In the genomic region with DNA sequence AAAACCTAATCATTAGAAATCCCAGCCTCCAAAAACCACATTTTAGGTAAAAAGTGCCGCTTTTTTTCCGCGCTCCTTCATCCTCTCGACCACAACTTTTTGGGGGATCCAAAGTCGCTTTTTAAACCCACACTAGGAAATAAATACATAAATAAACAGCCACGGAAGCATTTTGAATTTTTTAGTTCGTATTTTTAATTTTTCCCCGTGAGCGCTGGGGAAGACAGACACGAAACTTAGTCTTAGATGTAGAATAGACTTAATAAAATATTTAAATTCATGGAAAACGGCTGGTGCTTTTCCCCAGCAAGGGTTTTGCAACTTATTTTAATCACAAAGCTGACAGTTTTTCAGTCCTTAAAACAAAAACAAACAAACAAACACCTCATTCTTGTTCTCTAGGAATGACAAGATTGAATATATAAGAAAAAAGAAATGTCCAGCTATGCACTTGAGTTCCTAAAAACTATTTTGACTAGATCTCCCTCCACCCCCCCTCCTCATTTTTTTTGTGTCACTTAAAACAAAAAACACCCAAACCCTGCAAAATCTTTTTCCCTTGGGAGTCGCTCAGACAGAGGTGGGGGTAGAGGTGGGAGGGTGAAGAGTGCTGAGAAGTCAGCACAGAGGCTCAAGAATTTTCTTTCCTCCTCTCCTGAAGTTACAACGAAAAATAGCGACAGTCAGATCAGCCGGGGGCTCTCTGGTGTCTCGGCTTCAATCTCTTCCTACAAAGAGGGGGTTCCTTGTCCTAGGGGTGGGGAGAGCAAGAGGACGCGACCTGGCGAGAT, we compare ENCODE assay signal across 8 cellular contexts. TPM values are rescaled to one million over a fixed set of nuclear protein-coding genes. Genes with fewer than 3 reads are reported as not detected.
A peak's percentile ranks its signal among the peaks of the same experiment; 100 is the strongest.
DNase-seq lines count a peak whose midpoint lies in the region; ATAC-seq and TF ChIP-seq lines count a peak whose summit lies in the region.

No MANE protein-coding gene starts in this region.

- H3K36me3 Mint-ChIP-seq in H9 (ENCODE audit: insufficient read depth in 1 of 3, low read depth in 3 of 3) (no peaks in the 10 kb centered on the region), glutamatergic neuron (ENCODE audit: unreplicated experiment) (no peaks in the 10 kb centered on the region)

- POLR2A ChIA-PET in SK-N-SH (lab: Yijun Ruan, JAX): interaction anchor here (0.7 to 1.9 kb wide), 2 partner anchors 43 to 123 kb away, joined by 3 to 7 read pairs; partner anchors contain the start of gene SUPT3H

- H3K4me1 Mint-ChIP-seq in H9 (peaks cover 30 to 31% of the 10 kb centered on the region in 2 experiments), glutamatergic neuron (ENCODE audit: low read depth, unreplicated experiment) (peaks cover 15% of the 10 kb centered on the region)

- H3K27me3 Mint-ChIP-seq in H9 (ENCODE audit: low read depth): peaks cover 90% of the 10 kb centered on the region
- H3K27me3 Mint-ChIP-seq in glutamatergic neuron (ENCODE audit: unreplicated experiment): peaks cover 19% of the 10 kb centered on the region

- DNase-seq in H9 (no peak), SK-N-SH (no peak), glutamatergic neuron (no peak), NCI-H2107 treated with DMSO at 0.1 percent for 48 hours (lab: John Stamatoyannopoulos, UW; ENCODE audit: unreplicated experiment) (no peak)

- H4K5ac ChIP-seq in H9 (ENCODE audit: insufficient read length, low read depth, low read length): no peak overlapping the region

- TF ChIP-seq CTCF in H9 (conservative IDR thresholded peaks at IDR 0.05): no peak
- no peak for TF ChIP-seq CTCF in SK-N-SH (IDR thresholded peaks at IDR 0.05)
- TF ChIP-seq CTCF in glutamatergic neuron (IDR thresholded peaks at IDR 0.05; ENCODE audit: partially characterized antibody, unreplicated experiment): no peak

- H3T11ph ChIP-seq in H9 (ENCODE audit: low read length): no peak overlapping the region

- H3F3A ChIP-seq in SK-N-SH (replicated peaks; ENCODE audit: insufficient read depth): no peaks in the 10 kb centered on the region

- no peak for TF ChIP-seq RAD21 in SK-N-SH (IDR thresholded peaks at IDR 0.05; ENCODE audit: low read length)

- no peaks in the 10 kb centered on the region; a peak in 1 of 5 replicates for H3K9me3 Mint-ChIP-seq in H9
- H3K9me3 Mint-ChIP-seq in glutamatergic neuron (ENCODE audit: unreplicated experiment): peaks cover 10% of the 10 kb centered on the region

- H4K91ac ChIP-seq in H9 (ENCODE audit: insufficient read length, low read depth, low read length): no peak overlapping the region

- H3K79me1 ChIP-seq in H9 (ENCODE audit: insufficient read depth, low read depth, low read length, poor library complexity, severe bottlenecking): no peaks in the 10 kb centered on the region

- H2BK20ac ChIP-seq in H9 (ENCODE audit: low read depth, low read length, poor library complexity, severe bottlenecking): no peak overlapping the region

- H3K4me1 ChIP-seq in H9 (ENCODE audit: insufficient read depth, low read length) (no peaks in the 10 kb centered on the region), SK-N-SH (ENCODE audit: control insufficient read depth in 1 of 2, insufficient read depth in 2 of 2, low read depth in 1 of 2, low read length in 1 of 2) (peaks cover 7 to 21% of the 10 kb centered on the region in 2 experiments; a peak in 2 of 4 replicates), skeletal muscle tissue (ENCODE audit: control insufficient read depth in 3 of 3, insufficient read depth in 3 of 3, low read length in 3 of 3) (peaks cover 25 to 34% (median 31%) of the 10 kb centered on the region in 3 donors)

- no peak overlapping the region for H2BK5ac ChIP-seq in H9 (ENCODE audit: insufficient read length, low read length)

- no CpG with 5 or more reads among the region's 19 CpGs for WGBS in H9 (ENCODE audit: extremely low coverage, insufficient read length, low lambda C conversion rate)
- 7% methylated on average over 19 of the region's 19 CpGs for WGBS in SK-N-SH (ENCODE audit: low lambda C conversion rate)

- H3K9me2 ChIP-seq in SK-N-SH: no peaks in the 10 kb centered on the region

- H4K20me1 ChIP-seq in H9 (ENCODE audit: control insufficient read depth, insufficient read depth, insufficient read length): no peaks in the 10 kb centered on the region
- H4K20me1 ChIP-seq in SK-N-SH (ENCODE audit: insufficient read depth): no peaks in the 10 kb centered on the region

- H4K8ac ChIP-seq in H9 (replicated peaks; ENCODE audit: insufficient read length, low read depth, low read length): no peak overlapping the region

- H3K27ac Mint-ChIP-seq in H9 (no peak overlapping the region), glutamatergic neuron (ENCODE audit: unreplicated experiment) (no peak overlapping the region)

- H3K23ac ChIP-seq in H9 (ENCODE audit: insufficient read length, low read depth, low read length): no peak overlapping the region

- no peak overlapping the region for H2AK5ac ChIP-seq in H9 (ENCODE audit: insufficient read length, low read length)

- H3K36me3 ChIP-seq in SK-N-SH (replicated peaks in 1 of 2; ENCODE audit: control insufficient read depth in 1 of 2, insufficient read depth in 2 of 2, low read length in 1 of 2) (no peaks in the 10 kb centered on the region), skeletal muscle tissue (ENCODE audit: control insufficient read depth in 3 of 3, insufficient read depth in 3 of 3, low read length in 3 of 3) (no peaks in the 10 kb centered on the region)

- H3K56ac ChIP-seq in H9 (ENCODE audit: insufficient read length, low read depth, low read length): no peak overlapping the region

- H2AFZ ChIP-seq in H9 (ENCODE audit: low read length): no peak overlapping the region
- H2AFZ ChIP-seq in SK-N-SH (ENCODE audit: low read depth): peak overlapping the region; percentile 79

- H3K4me3 ChIP-seq in SK-N-SH (ENCODE audit: low read depth in 2 of 2, low read length in 1 of 2) (peak overlapping the region; percentile 61 to 89), skeletal muscle tissue (ENCODE audit: low read length in 3 of 3) (peak overlapping the region; percentile 72 to 79 (median 77))

- H3K27ac ChIP-seq in H9 (ENCODE audit: insufficient read length, low read depth, low read length): no peak overlapping the region
- H3K27ac ChIP-seq in SK-N-SH (ENCODE audit: low read depth in 2 of 2, low read length in 1 of 2): peak overlapping the region in 1 of 2 experiments; percentile 67; a peak in 2 of 4 replicates
- H3K27ac ChIP-seq in skeletal muscle tissue (ENCODE audit: low read depth, low read length): peak overlapping the region; percentile 32

- H3K27me3 ChIP-seq in H9 (ENCODE audit: insufficient read depth, low read length) (peaks cover 31% of the 10 kb centered on the region; the same call in 1 of the 2 replicates), SK-N-SH (ENCODE audit: insufficient read depth) (no peaks in the 10 kb centered on the region), skeletal muscle tissue (ENCODE audit: control insufficient read depth in 3 of 3, insufficient read depth in 3 of 3, low read length in 3 of 3) (peaks cover 51% of the 10 kb centered on the region in 3 donors)

- H3K9ac ChIP-seq in H9 (ENCODE audit: extremely low read depth, insufficient read length, low read length): no peak overlapping the region
- H3K9ac ChIP-seq in SK-N-SH: peak overlapping the region; percentile 79
- peak overlapping the region; percentile 48 to 66 (median 61) for H3K9ac ChIP-seq in skeletal muscle tissue (ENCODE audit: low read depth in 1 of 3, low read length in 3 of 3)

- no peak overlapping the region for H3K4ac ChIP-seq in H9 (ENCODE audit: low read depth, low read length)

- no peak for TF ChIP-seq EP300 in SK-N-SH (IDR thresholded peaks at IDR 0.05; ENCODE audit: borderline replicate concordance in 1 of 2, low read depth in 1 of 2, low read length in 1 of 2)

- no peak overlapping the region for H3K14ac ChIP-seq in H9 (ENCODE audit: insufficient read depth, low read length)

- ATAC-seq in HG03521 (IDR thresholded peaks at IDR 0.05; ENCODE audit: unreplicated experiment) (no peak), GM21526 (IDR thresholded peaks at IDR 0.05; ENCODE audit: low FRiP score, unreplicated experiment) (no peak), GM21367 (IDR thresholded peaks at IDR 0.05; ENCODE audit: unreplicated experiment) (no peak)

- no peak overlapping the region for H2BK12ac ChIP-seq in H9 (ENCODE audit: insufficient read length, low read depth, low read length)

- H2BK15ac ChIP-seq in H9 (ENCODE audit: low read depth, low read length): no peak overlapping the region

- no peaks in the 10 kb centered on the region for H3K9me3 ChIP-seq in H9 (ENCODE audit: control insufficient read depth, low read depth, low read length)
- H3K9me3 ChIP-seq in SK-N-SH: no peaks in the 10 kb centered on the region
- no peaks in the 10 kb centered on the region for H3K9me3 ChIP-seq in skeletal muscle tissue (ENCODE audit: control insufficient read depth in 3 of 3, low read length in 3 of 3)

- H2BK120ac ChIP-seq in H9 (ENCODE audit: low read depth, low read length, poor library complexity, severe bottlenecking): no peak overlapping the region

- peaks cover 32% of the 10 kb centered on the region for H3K23me2 ChIP-seq in H9 (ENCODE audit: insufficient read length, low read depth, low read length, poor library complexity, severe bottlenecking)

- H3K4me2 ChIP-seq in H9 (ENCODE audit: insufficient read depth, insufficient read length, low read length): peak overlapping the region; percentile 92
- H3K4me2 ChIP-seq in SK-N-SH: peak overlapping the region; percentile 93

- H3K18ac ChIP-seq in H9 (ENCODE audit: insufficient read length, low read depth, low read length): no peak overlapping the region

- H3K4me3 Mint-ChIP-seq in H9: peak overlapping the region; percentile 71 to 91
- H3K4me3 Mint-ChIP-seq in glutamatergic neuron (ENCODE audit: unreplicated experiment): peak overlapping the region; percentile 92

- CTCF ChIA-PET in SK-N-SH (lab: Yijun Ruan, JAX): interaction anchor here (0.7 to 1.5 kb wide), 3 partner anchors 293 to 945 kb away, joined by 3 to 12 read pairs (median 4); no protein-coding TSS in a partner anchor

- H3K79me2 ChIP-seq in H9 (ENCODE audit: insufficient read depth, low read length): no peaks in the 10 kb centered on the region
- H3K79me2 ChIP-seq in SK-N-SH (ENCODE audit: insufficient read depth): peaks cover 39% of the 10 kb centered on the region

TF ChIP-seq in SK-N-SH, 30 proteins besides CTCF, POLR2A, EP300 and RAD21 (continues in another document):
- no peak for TF ChIP-seq CHD2 (IDR thresholded peaks at IDR 0.05; ENCODE audit: low read length, partially characterized antibody)
- no peak for TF ChIP-seq SMC3 (IDR thresholded peaks at IDR 0.05; ENCODE audit: low read depth, low read length)

RNA-seq across cellular contexts. Expression of gene SUPT3H, which starts 43.4 kb away (rescaled TPM):
- total RNA-seq in H9 (2021) (22.5 and 22.7 TPM in 2 replicates), glutamatergic neuron (ENCODE audit: unreplicated experiment) (16.0 TPM), skeletal muscle tissue (9.9 TPM)
- polyA plus RNA-seq in SK-N-SH (2012; rRNA removed): 10.9 and 16.6 TPM in 2 replicates
- polyA plus RNA-seq in SK-N-SH (2012; cell fraction: cytosol; rRNA removed): 10.2 and 11.3 TPM in 2 replicates
- polyA plus RNA-seq in SK-N-SH (2012; cell fraction: nucleus; rRNA removed): 15.3 and 20.3 TPM in 2 replicates
